ENCODE assay signal across 9 cellular contexts in genomic region chr17:57121308-57122042, GRCh38. TPM values are rescaled to one million over a fixed set of nuclear protein-coding genes. Genes with fewer than 3 reads are reported as not detected.
DNase-seq lines count a peak whose midpoint lies in the region; ATAC-seq and TF ChIP-seq lines count a peak whose summit lies in the region.
"Had no signal": no experiment of that assay in that cellular context is flagged by ENCODE, and none has a peak within 500 bp of the region (broad histone marks: within the 10 kb centered on the region; RNA-seq: fewer than 3 reads in every experiment).

No MANE protein-coding gene starts in this region.

- H3K27me3 Mint-ChIP-seq in osteocyte (ENCODE audit: unreplicated experiment): no peaks in the 10 kb centered on the region
- H3K27me3 Mint-ChIP-seq: activated naive CD8-positive, alpha-beta T cell treated with anti-CD3 and anti-CD28 coated beads, Interleukin-2, amount 10 ng/mL, durations not matched to agents 7 days and 5 days had no signal

- no peak for ATAC-seq in HG02870 (IDR thresholded peaks at IDR 0.05; ENCODE audit: unreplicated experiment)

- TF ChIP-seq CTCF in osteocyte (IDR thresholded peaks at IDR 0.05): peak; percentile 70

- H3K4me1 Mint-ChIP-seq in osteocyte (ENCODE audit: unreplicated experiment): no peaks in the 10 kb centered on the region

- DNase-seq in SHP77 (lab: John Stamatoyannopoulos, UW): peak; percentile 38 to 41
- DNase-seq in SHP77 treated with DMSO at 0.1 percent for 48 hours (lab: John Stamatoyannopoulos, UW): no peak
- peak; percentile 74 for DNase-seq in NCI-H82 (lab: John Stamatoyannopoulos, UW)
- DNase-seq in epidermal melanocyte (ENCODE audit: insufficient read length, low spot score): peak; percentile 40
- no peak for DNase-seq in osteocyte (ENCODE audit: extremely low spot score, unreplicated experiment)
- no peak for DNase-seq in NK-92 treated with Interleukin-12 subunit alpha and Interleukin-12 subunit beta, amount 100 ng/mL, for 24 hours (lab: John Stamatoyannopoulos, UW)
- no peak for DNase-seq in NCI-H187 (lab: John Stamatoyannopoulos, UW)
- DNase-seq: activated naive CD8-positive, alpha-beta T cell treated with anti-CD3 and anti-CD28 coated beads, Interleukin-2, amount 10 ng/mL, durations not matched to agents 7 days and 5 days had no signal

- H3K4me3 Mint-ChIP-seq in osteocyte (ENCODE audit: unreplicated experiment): no peak overlapping the region
- H3K4me3 Mint-ChIP-seq: activated naive CD8-positive, alpha-beta T cell treated with anti-CD3 and anti-CD28 coated beads, Interleukin-2, amount 10 ng/mL, durations not matched to agents 7 days and 5 days had no signal

- no peak overlapping the region for H3K27ac Mint-ChIP-seq in osteocyte (ENCODE audit: unreplicated experiment)
- H3K27ac Mint-ChIP-seq: activated naive CD8-positive, alpha-beta T cell treated with anti-CD3 and anti-CD28 coated beads, Interleukin-2, amount 10 ng/mL, durations not matched to agents 7 days and 5 days had no signal

- H3K9me3 Mint-ChIP-seq in osteocyte (ENCODE audit: unreplicated experiment): no peaks in the 10 kb centered on the region
- H3K9me3 Mint-ChIP-seq: activated naive CD8-positive, alpha-beta T cell treated with anti-CD3 and anti-CD28 coated beads, Interleukin-2, amount 10 ng/mL, durations not matched to agents 7 days and 5 days had no signal

- H3K36me3 Mint-ChIP-seq in osteocyte (ENCODE audit: unreplicated experiment): peaks cover 28% of the 10 kb centered on the region

RNA-seq across cellular contexts. Expression of gene AKAP1, which starts 36.4 kb away (rescaled TPM):
- 16.8 and 18.5 TPM in 2 replicates for total RNA-seq in osteocyte

Comparison
In these comparisons a context has a peak if more than half of its experiments do, and no peak if none do; other contexts are left out.
1. DNase-seq: peak in SHP77 (2 of 2), NCI-H82 (single experiment) and epidermal melanocyte (single experiment); none in SHP77 treated with DMSO at 0.1 percent for 48 hours (single experiment), osteocyte (single experiment), NK-92 treated with Interleukin-12 subunit alpha and Interleukin-12 subunit beta, amount 100 ng/mL, for 24 hours (single experiment) and NCI-H187 (0 of 2).